1 cellular context compared by ENCODE assay signal in the genomic region with DNA sequence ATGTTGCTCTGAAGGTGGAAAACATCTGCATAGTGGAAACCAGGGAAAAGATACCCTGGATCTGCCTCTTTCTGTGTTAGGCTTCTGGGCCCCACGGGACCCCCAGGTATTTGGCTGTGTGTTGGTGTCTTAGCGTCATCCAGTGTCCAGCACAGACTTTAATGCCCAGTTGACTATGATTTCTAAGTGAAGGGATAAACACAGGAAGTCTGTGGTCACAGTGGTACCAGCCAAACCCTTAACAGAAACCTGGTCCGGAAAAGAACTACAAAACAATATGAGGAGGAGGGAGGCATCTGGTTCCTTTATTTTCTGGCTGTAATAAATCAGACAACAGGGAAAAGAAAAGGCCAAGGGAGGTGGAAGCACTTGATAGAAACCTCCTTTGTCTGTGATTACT.
TF ChIP-seq lines count a peak whose summit lies in the region.

No MANE protein-coding gene starts in this region.

TF ChIP-seq in GM23338, 12 proteins besides CTCF, POLR2A, EP300 and RAD21 (continued from another document):
- no peak for TF ChIP-seq REST (IDR thresholded peaks at IDR 0.05; ENCODE audit: unreplicated experiment)
- no peak for TF ChIP-seq NANOG (IDR thresholded peaks at IDR 0.05; ENCODE audit: borderline replicate concordance)
- TF ChIP-seq EZH2phosphoT487 (IDR thresholded peaks at IDR 0.05; ENCODE audit: unreplicated experiment) = no peak
- no peak for TF ChIP-seq ZNF462 (CRISPR knock-in tag; IDR thresholded peaks at IDR 0.05)
- no peak for TF ChIP-seq CREB1 (CRISPR knock-in tag; IDR thresholded peaks at IDR 0.05; ENCODE audit: low read depth)
- no peak for TF ChIP-seq STAT1 (IDR thresholded peaks at IDR 0.05; ENCODE audit: unreplicated experiment)
- TF ChIP-seq POLR2AphosphoS5 (IDR thresholded peaks at IDR 0.05; ENCODE audit: low read depth) = no peak
